Comparison of ENCODE assay signal across 8 cellular contexts in genomic region chr10:11757820-11758463, GRCh38. TPM values are rescaled to one million over a fixed set of nuclear protein-coding genes. Genes with fewer than 3 reads are reported as not detected.
A peak's percentile ranks its signal among the peaks of the same experiment; 100 is the strongest.
DNase-seq lines count a peak whose midpoint lies in the region; ATAC-seq and TF ChIP-seq lines count a peak whose summit lies in the region.

No MANE protein-coding gene starts in this region.

- no peaks in the 10 kb centered on the region for H3K36me3 Mint-ChIP-seq in immature natural killer cell

- DNase-seq in 8988T (peak; percentile 77), NCI-H1694 (lab: John Stamatoyannopoulos, UW) (peak; percentile 59), UCSD-AML1 (lab: John Stamatoyannopoulos, UW; ENCODE audit: unreplicated experiment) (peak; percentile 78), body of pancreas (peak; percentile 91 to 94 (median 92)), immature natural killer cell (peak; percentile 64 to 71 (median 67)), smooth muscle cell of the brain vasculature (ENCODE audit: low read depth, low spot score) (peak; percentile 41)

- ATAC-seq in GM18498 (IDR thresholded peaks at IDR 0.05; ENCODE audit: unreplicated experiment) = peak; percentile 96
- peak; percentile 98 for ATAC-seq in HG02884 (IDR thresholded peaks at IDR 0.05; ENCODE audit: unreplicated experiment)
- ATAC-seq in body of pancreas = peak; percentile 93

- no peaks in the 10 kb centered on the region for H3K9me3 ChIP-seq in body of pancreas

- no peak overlapping the region for H3K4me3 ChIP-seq in body of pancreas

- H3K9me3 Mint-ChIP-seq in immature natural killer cell = no peaks in the 10 kb centered on the region

- peaks cover 0 to 2% (median 1%) of the 10 kb centered on the region in 3 donors for H3K27me3 Mint-ChIP-seq in immature natural killer cell (ENCODE audit: low read depth in 3 of 3)

- TF ChIP-seq CTCF in body of pancreas (IDR thresholded peaks at IDR 0.05) = peak; percentile 84 to 96 (median 95)

- WGBS in body of pancreas, 2 donors = 16 to 21% methylated on average over 10 to 11 of the region's 11 CpGs

- H3K4me1 Mint-ChIP-seq in immature natural killer cell = no peaks in the 10 kb centered on the region

- no peaks in the 10 kb centered on the region for H3K27me3 ChIP-seq in body of pancreas

- H3K27ac Mint-ChIP-seq in immature natural killer cell = no peak overlapping the region

- intact Hi-C loops in body of pancreas (cut with DNase I) = no loop called here

- H3K4me3 Mint-ChIP-seq in immature natural killer cell = no peak overlapping the region

- peak overlapping the region; percentile 68 to 87 (median 78) for H3K27ac ChIP-seq in body of pancreas

- peaks cover 0 to 3% of the 10 kb centered on the region in 2 donors for H3K36me3 ChIP-seq in body of pancreas (replicated peaks in 1 of 2; ENCODE audit: insufficient read depth in 1 of 2, low read depth in 2 of 2)

- H3K4me1 ChIP-seq in body of pancreas = peaks cover 24% of the 10 kb centered on the region

- TF ChIP-seq POLR2A in body of pancreas (IDR thresholded peaks at IDR 0.05) = peak in 1 of 3 donors; percentile 6

RNA-seq across cellular contexts. Expression of gene ECHDC3, which starts 15.8 kb away (rescaled TPM):
- total RNA-seq in body of pancreas = 100 to 1,000 TPM in 1 of 2 donors, 10 to 100 TPM in 1; 24.1 to 153 TPM
- polyA plus RNA-seq in immature natural killer cell = under 1 TPM; 0.58 to 0.77 (median 0.71) TPM

Comparison
In these comparisons a context has a peak if more than half of its experiments do, and no peak if none do; other contexts are left out.
1. DNase-seq: peak in every context shown above with its lines; median percentile 92 in body of pancreas; 78 in UCSD-AML1; 77 in 8988T; 67 in immature natural killer cell; 59 in NCI-H1694; 41 in smooth muscle cell of the brain vasculature.